In the genomic region with DNA sequence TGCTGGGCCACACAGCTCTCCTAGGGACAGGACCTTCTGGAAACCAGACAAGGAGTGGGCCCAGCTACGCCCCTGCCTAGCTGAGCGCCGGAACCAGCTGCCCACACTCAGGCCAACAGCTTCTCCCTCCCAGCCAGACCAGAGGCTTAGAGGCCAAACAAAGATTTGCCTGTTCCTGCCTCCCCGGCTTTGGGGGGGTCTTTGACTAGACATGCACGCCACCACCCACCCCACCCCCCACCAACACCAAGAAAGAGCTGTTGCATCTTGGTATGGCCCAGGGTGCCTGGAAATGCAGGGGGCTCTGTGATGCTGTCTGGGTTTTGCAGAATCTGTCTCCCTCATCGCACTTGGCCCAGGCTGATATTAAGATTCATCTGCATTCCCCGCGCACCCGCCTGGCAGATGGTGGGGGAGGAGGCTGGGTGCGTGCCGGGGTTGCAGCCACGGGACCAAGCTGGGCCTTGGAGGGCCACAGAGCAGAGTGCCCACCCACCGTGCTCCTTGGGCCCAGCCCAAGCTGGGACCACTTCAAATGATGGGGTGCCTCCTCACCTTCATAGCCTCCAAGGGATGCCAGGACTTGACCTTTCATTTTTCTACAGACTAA, we compare ENCODE assay signal across 17 cellular contexts. TPM values are rescaled to one million over a fixed set of nuclear protein-coding genes. Genes with fewer than 3 reads are reported as not detected.
DNase-seq lines count a peak whose midpoint lies in the region; ATAC-seq and TF ChIP-seq lines count a peak whose summit lies in the region.
"Had no signal": no experiment of that assay in that cellular context is flagged by ENCODE, and none has a peak within 500 bp of the region (broad histone marks: within the 10 kb centered on the region; RNA-seq: fewer than 3 reads in every experiment).

No MANE protein-coding gene starts in this region.

- peaks cover 49 to 55% of the 10 kb centered on the region in 2 donors for H3K27me3 Mint-ChIP-seq in CD8-positive, alpha-beta memory T cell

- CTCF ChIA-PET in HEK293 (lab: Yijun Ruan, JAX) = interaction anchor here (0.7 to 14.4 kb wide), 12 partner anchors 12 to 1575 kb away, joined by 3 to 486 read pairs (median 4); a partner anchor contains a TSS
- CTCF ChIA-PET in CD8-positive, alpha-beta memory T cell (lab: Charles Lee) = interaction anchor here (1.1 to 8.8 kb wide), 3 partner anchors 20 to 118 kb away, joined by 3 to 169 read pairs (median 4); a partner anchor contains a TSS

- no peak for TF ChIP-seq CTCF in HEK293 (tag by site-specific recombination; IDR thresholded peaks at IDR 0.05)

- peaks cover 0 to 36% (median 12%) of the 10 kb centered on the region in 3 donors for H3K4me1 Mint-ChIP-seq in CD8-positive, alpha-beta memory T cell

- no peaks in the 10 kb centered on the region for H3K36me3 ChIP-seq in HEK293 (ENCODE audit: control insufficient read depth in 2 of 2, insufficient read depth in 1 of 2, low read length in 2 of 2)
- no peaks in the 10 kb centered on the region for H3K36me3 ChIP-seq in CD8-positive, alpha-beta memory T cell (ENCODE audit: insufficient read depth, low read length)
- H3K36me3 ChIP-seq: thyroid gland had no signal

- peaks cover 23% of the 10 kb centered on the region for H3K27me3 ChIP-seq in CD8-positive, alpha-beta memory T cell (ENCODE audit: insufficient read depth, low read length, poor library complexity, severe bottlenecking)
- H3K27me3 ChIP-seq: thyroid gland had no signal

- H3K27ac ChIP-seq in HEK293 (ENCODE audit: extremely low read depth, low read depth, low read length) (no peak overlapping the region), caudate nucleus (ENCODE audit: low read depth, low read length) (peak overlapping the region; percentile 12), substantia nigra (ENCODE audit: low read depth, low read length, poor library complexity, severe bottlenecking) (peak overlapping the region; percentile 19)
- H3K27ac ChIP-seq in CD8-positive, alpha-beta memory T cell (ENCODE audit: low read depth, low read length) = no peak overlapping the region

- no peak overlapping the region for H3K4me3 ChIP-seq in HEK293 (ENCODE audit: low read depth, low read length)
- H3K4me3 ChIP-seq in CD8-positive, alpha-beta memory T cell (ENCODE audit: low read length) = no peak overlapping the region
- H3K4me3 ChIP-seq: thyroid gland had no signal

- H3K4me1 ChIP-seq in HEK293 (ENCODE audit: control insufficient read depth, insufficient read depth, low read length) = peaks cover 3% of the 10 kb centered on the region; the same call in 1 of the 2 replicates
- peaks cover 21% of the 10 kb centered on the region for H3K4me1 ChIP-seq in CD8-positive, alpha-beta memory T cell (ENCODE audit: insufficient read depth, low read length)

- no peaks in the 10 kb centered on the region for H3K9me3 ChIP-seq in HEK293 (ENCODE audit: control insufficient read depth, insufficient read depth, low read depth, low read length)
- no peaks in the 10 kb centered on the region for H3K9me3 ChIP-seq in CD8-positive, alpha-beta memory T cell (ENCODE audit: low read length)
- H3K9me3 ChIP-seq: thyroid gland had no signal

- H3K9me3 Mint-ChIP-seq in CD8-positive, alpha-beta memory T cell = no peaks in the 10 kb centered on the region
- H3K9me3 Mint-ChIP-seq: activated naive CD8-positive, alpha-beta T cell treated with anti-CD3 and anti-CD28 coated beads, Interleukin-2, amount 10 ng/mL, durations not matched to agents 7 days and 5 days; activated T-cell treated with anti-CD3 and anti-CD28 coated beads, Interleukin-2, amount 50 U/mL, for 24 hours; memory B cell; T-helper 2 cell treated with Interferon-gamma antibody and Interleukin-4, amounts not matched to agents 5 μg/mL and 100 μg/mL, for 36 hours had no signal

- H3K27ac Mint-ChIP-seq in CD8-positive, alpha-beta memory T cell = no peak overlapping the region
- H3K27ac Mint-ChIP-seq: activated naive CD8-positive, alpha-beta T cell treated with anti-CD3 and anti-CD28 coated beads, Interleukin-2, amount 10 ng/mL, durations not matched to agents 7 days and 5 days; activated T-cell treated with anti-CD3 and anti-CD28 coated beads, Interleukin-2, amount 50 U/mL, for 24 hours; memory B cell; T-helper 2 cell treated with Interferon-gamma antibody and Interleukin-4, amounts not matched to agents 5 μg/mL and 100 μg/mL, for 36 hours had no signal

- DNase-seq in caudate nucleus (lab: John Stamatoyannopoulos, UW) = peak in 36 of 61 donors; percentile 14 to 73 (median 44)
- DNase-seq in medulla oblongata (ENCODE audit: extremely low spot score) = peak; percentile 35
- peak in 19 of 49 donors; percentile 16 to 63 (median 35) for DNase-seq in substantia nigra (lab: John Stamatoyannopoulos, UW)
- DNase-seq in GM03348 (ENCODE audit: low spot score) = no peak
- no peak for DNase-seq in CD8-positive, alpha-beta memory T cell
- DNase-seq: activated CD4-positive, alpha-beta T cell treated with anti-CD3 and anti-CD28 coated beads, Interleukin-2, amount 50 U/mL, for 1 hour; activated naive CD8-positive, alpha-beta T cell treated with anti-CD3 and anti-CD28 coated beads, Interleukin-2, amount 10 ng/mL, durations not matched to agents 7 days and 5 days; activated T-cell treated with anti-CD3 and anti-CD28 coated beads, Interleukin-2, amount 50 U/mL, for 24 hours; EL; NCI-H2107; thyroid gland had no signal

- H3K4me3 Mint-ChIP-seq in CD8-positive, alpha-beta memory T cell = no peak overlapping the region

- ATAC-seq in GM18858 (IDR thresholded peaks at IDR 0.05; ENCODE audit: unreplicated experiment) (no peak), HG03565 (IDR thresholded peaks at IDR 0.05; ENCODE audit: unreplicated experiment) (no peak)
- ATAC-seq: GM12878 had no signal

- POLR2A ChIA-PET in HEK293 (lab: Yijun Ruan, JAX) = interaction anchor here (0.9 kb wide), 1 partner anchor 134 kb away, joined by 3 read pairs; a partner anchor contains a TSS
- POLR2A ChIA-PET in CD8-positive, alpha-beta memory T cell (lab: Charles Lee) = interaction anchor here (0.5 kb wide), 1 partner anchor 111 kb away, joined by 3 read pairs; no protein-coding TSS in a partner anchor

- no peaks in the 10 kb centered on the region for H3K36me3 Mint-ChIP-seq in CD8-positive, alpha-beta memory T cell
- H3K36me3 Mint-ChIP-seq: activated naive CD8-positive, alpha-beta T cell treated with anti-CD3 and anti-CD28 coated beads, Interleukin-2, amount 10 ng/mL, durations not matched to agents 7 days and 5 days; memory B cell had no signal

TF ChIP-seq in HEK293, 187 proteins besides CTCF, POLR2A, EP300 and RAD21:
- TF ChIP-seq ZNF223 (tag by site-specific recombination; IDR thresholded peaks at IDR 0.05) (no peak), ZNF155 (tag by site-specific recombination; IDR thresholded peaks at IDR 0.05) (no peak), HOXA7 (CRISPR knock-in tag; IDR thresholded peaks at IDR 0.05; ENCODE audit: borderline replicate concordance) (no peak), ZFHX2 (tag by site-specific recombination; conservative IDR thresholded peaks at IDR 0.05) (peak; percentile 71), EGR2 (tag by site-specific recombination; IDR thresholded peaks at IDR 0.05; ENCODE audit: low read depth) (peak; percentile 64), ZBTB20 (tag by site-specific recombination; IDR thresholded peaks at IDR 0.05) (no peak)
- TF ChIP-seq, protein P1, sequence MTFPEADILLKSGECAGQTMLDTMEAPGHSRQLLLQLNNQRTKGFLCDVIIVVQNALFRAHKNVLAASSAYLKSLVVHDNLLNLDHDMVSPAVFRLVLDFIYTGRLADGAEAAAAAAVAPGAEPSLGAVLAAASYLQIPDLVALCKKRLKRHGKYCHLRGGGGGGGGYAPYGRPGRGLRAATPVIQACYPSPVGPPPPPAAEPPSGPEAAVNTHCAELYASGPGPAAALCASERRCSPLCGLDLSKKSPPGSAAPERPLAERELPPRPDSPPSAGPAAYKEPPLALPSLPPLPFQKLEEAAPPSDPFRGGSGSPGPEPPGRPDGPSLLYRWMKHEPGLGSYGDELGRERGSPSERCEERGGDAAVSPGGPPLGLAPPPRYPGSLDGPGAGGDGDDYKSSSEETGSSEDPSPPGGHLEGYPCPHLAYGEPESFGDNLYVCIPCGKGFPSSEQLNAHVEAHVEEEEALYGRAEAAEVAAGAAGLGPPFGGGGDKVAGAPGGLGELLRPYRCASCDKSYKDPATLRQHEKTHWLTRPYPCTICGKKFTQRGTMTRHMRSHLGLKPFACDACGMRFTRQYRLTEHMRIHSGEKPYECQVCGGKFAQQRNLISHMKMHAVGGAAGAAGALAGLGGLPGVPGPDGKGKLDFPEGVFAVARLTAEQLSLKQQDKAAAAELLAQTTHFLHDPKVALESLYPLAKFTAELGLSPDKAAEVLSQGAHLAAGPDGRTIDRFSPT (tag by site-specific recombination; IDR thresholded peaks at IDR 0.05) = no peak

RNA-seq across cellular contexts. Expression of a gene that starts 1.3 kb away (rescaled TPM):
- total RNA-seq in CD8-positive, alpha-beta memory T cell = under 1 TPM; 0.31 to 0.44 TPM
- polyA plus RNA-seq in CD8-positive, alpha-beta memory T cell = not detected

Comparison
In these comparisons a context has a peak if more than half of its experiments do, and no peak if none do; other contexts are left out.
1. H3K27ac ChIP-seq: peak in caudate nucleus (single experiment) and substantia nigra (single experiment); none in HEK293 (single experiment) and CD8-positive, alpha-beta memory T cell (single experiment).
2. DNase-seq: peak in caudate nucleus (36 of 61) and medulla oblongata (single experiment); none in GM03348 (single experiment) and CD8-positive, alpha-beta memory T cell (0 of 5).